Comparison of ENCODE assay signal across 8 cellular contexts in genomic region chr1:36397378-36398230, GRCh38.
DNase-seq lines count a peak whose midpoint lies in the region; ATAC-seq and TF ChIP-seq lines count a peak whose summit lies in the region.

LSM10 (minus strand) TSS chr1:36397908; CDS start chr1:36394129, 3,779 bp downstream.

- DNase-seq in NCI-H2081 treated with DMSO at 0.1 percent for 48 hours (lab: John Stamatoyannopoulos, UW) (peak; percentile 79), T1000 (lab: John Stamatoyannopoulos, UW) (peak; percentile 85), astrocyte of the cerebellum (ENCODE audit: low read depth) (peak; percentile 76), hepatic stellate cell (ENCODE audit: low spot score) (peak; percentile 93), retina (peak; percentile 96)

- TF ChIP-seq CTCF in astrocyte of the cerebellum (IDR thresholded peaks at IDR 0.05; ENCODE audit: low read depth, low read length, missing control alignments) = no peak

- in situ Hi-C loops in astrocyte of the cerebellum (cut with HindIII; ENCODE audit: low sequenced_read_pairs) = no loop called here

- ATAC-seq in GM18511 (IDR thresholded peaks at IDR 0.05; ENCODE audit: unreplicated experiment) (peak; percentile 86), HG03039 (IDR thresholded peaks at IDR 0.05; ENCODE audit: unreplicated experiment) (peak; percentile 79), GM19328 (IDR thresholded peaks at IDR 0.05; ENCODE audit: unreplicated experiment) (no peak)

- H3K4me3 ChIP-seq in astrocyte of the cerebellum (ENCODE audit: low read depth, low read length) = peak within 1 kb of the TSS; percentile 89
